In the genomic region with DNA sequence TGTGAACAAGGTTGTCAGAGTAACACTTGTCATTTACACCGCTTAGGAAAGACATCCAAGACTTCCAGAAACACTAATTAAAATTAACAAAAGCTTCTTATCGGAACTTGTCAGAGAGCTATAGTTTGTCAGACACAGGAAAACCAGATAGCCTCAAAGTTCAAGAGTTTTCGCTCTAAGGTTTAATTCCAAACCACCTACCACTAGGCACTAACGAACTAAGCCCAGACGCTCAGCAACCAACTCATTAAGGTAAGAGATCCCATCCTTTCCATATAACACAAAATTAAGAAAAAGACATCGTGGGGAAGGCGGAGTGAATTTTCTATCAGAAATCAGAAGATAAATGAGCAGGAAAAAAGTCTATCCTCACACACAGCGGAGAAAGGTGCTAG, we compare ENCODE assay signal across 8 cellular contexts. TPM values are rescaled to one million over a fixed set of nuclear protein-coding genes. Genes with fewer than 3 reads are reported as not detected.
DNase-seq lines count a peak whose midpoint lies in the region; ATAC-seq and TF ChIP-seq lines count a peak whose summit lies in the region.

No MANE protein-coding gene starts in this region.

- POLR2A ChIA-PET in naive thymus-derived CD8-positive, alpha-beta T cell (lab: Charles Lee), result no interaction called here

- no peaks in the 10 kb centered on the region for H4K20me1 ChIP-seq in GM23338 (replicated peaks; ENCODE audit: insufficient read depth)

- no peak for TF ChIP-seq CTCF in GM23338 (conservative IDR thresholded peaks at IDR 0.05; ENCODE audit: low read depth in 2 of 2)

- no peaks in the 10 kb centered on the region for H3K9me3 ChIP-seq in ectodermal cell (ENCODE audit: control insufficient read depth, low read length)

- no peaks in the 10 kb centered on the region for H3K9me3 Mint-ChIP-seq in GM23338
- no peaks in the 10 kb centered on the region for H3K9me3 Mint-ChIP-seq in naive thymus-derived CD8-positive, alpha-beta T cell

- no peaks in the 10 kb centered on the region for H3K36me3 ChIP-seq in GM23338 (ENCODE audit: insufficient read depth)
- no peaks in the 10 kb centered on the region for H3K36me3 ChIP-seq in ectodermal cell (ENCODE audit: control insufficient read depth, insufficient read depth, low read length)

- H3K27me3 ChIP-seq in GM23338 (ENCODE audit: insufficient read depth), result no peaks in the 10 kb centered on the region
- H3K27me3 ChIP-seq in ectodermal cell (ENCODE audit: control insufficient read depth, insufficient read depth, low read length, poor library complexity, severe bottlenecking), result no peaks in the 10 kb centered on the region

- no peaks in the 10 kb centered on the region for H3F3A ChIP-seq in GM23338 (replicated peaks; ENCODE audit: low read depth)

- H3K27ac Mint-ChIP-seq in GM23338, result peak overlapping the region; percentile 94
- peak overlapping the region; percentile 97 to 100 (median 99) for H3K27ac Mint-ChIP-seq in naive thymus-derived CD8-positive, alpha-beta T cell

- 0 out of 3 replicates have a peak, but pooled peaks cover 3% of the 10 kb centered on the region for H3K36me3 Mint-ChIP-seq in GM23338 (ENCODE audit: low read depth)
- H3K36me3 Mint-ChIP-seq in naive thymus-derived CD8-positive, alpha-beta T cell, result peaks cover 0 to 17% (median 11%) of the 10 kb centered on the region in 3 donors

- H3K4me1 ChIP-seq in GM23338 (ENCODE audit: insufficient read depth) (peaks cover 15% of the 10 kb centered on the region), ectodermal cell (ENCODE audit: control insufficient read depth, insufficient read depth, low read length) (peaks cover 8% of the 10 kb centered on the region)

- H3K4me2 ChIP-seq in GM23338, result peak overlapping the region; percentile 83

- peaks cover 11% of the 10 kb centered on the region; the same call in 2 of the 3 replicates for H3K4me1 Mint-ChIP-seq in GM23338
- H3K4me1 Mint-ChIP-seq in naive thymus-derived CD8-positive, alpha-beta T cell, result peaks cover 12 to 67% (median 48%) of the 10 kb centered on the region in 4 donors

- H3K4me3 ChIP-seq in GM23338, result peak overlapping the region; percentile 66
- peak overlapping the region; percentile 69 for H3K4me3 ChIP-seq in ectodermal cell (ENCODE audit: insufficient read depth, low read depth, low read length)

- 1 to 3% methylated on average over 7 to 8 of the region's 8 CpGs for WGBS in ectodermal cell, 2 experiments

- H2AFZ ChIP-seq in GM23338, result peak overlapping the region; percentile 66

- peaks cover 81% of the 10 kb centered on the region for H3K79me2 ChIP-seq in GM23338 (replicated peaks; ENCODE audit: insufficient read depth)

- H3K4me3 Mint-ChIP-seq in GM23338, result peak overlapping the region; percentile 97
- peak overlapping the region; percentile 95 to 99 (median 98) for H3K4me3 Mint-ChIP-seq in naive thymus-derived CD8-positive, alpha-beta T cell

- no peaks in the 10 kb centered on the region for H3K9me2 ChIP-seq in GM23338 (ENCODE audit: insufficient read depth)

- ATAC-seq in GM23338, result no peak
- peak; percentile 14 to 26 for ATAC-seq in naive thymus-derived CD8-positive, alpha-beta T cell

- DNase-seq in NCI-H345 (lab: John Stamatoyannopoulos, UW) (peak; percentile 17), NCI-H345 treated with DMSO at 0.1 percent for 48 hours (lab: John Stamatoyannopoulos, UW; ENCODE audit: unreplicated experiment) (no peak), GM23338 (ENCODE audit: low spot score) (no peak), NCI-H2171 treated with DMSO at 0.1 percent for 48 hours (lab: John Stamatoyannopoulos, UW) (peak; percentile 79), NCI-H2029 (lab: John Stamatoyannopoulos, UW) (no peak), NCI-H1694 (lab: John Stamatoyannopoulos, UW) (no peak)
- peak in 2 of 10 donors; percentile 9 to 41 for DNase-seq in naive thymus-derived CD8-positive, alpha-beta T cell

- H3K27ac ChIP-seq in GM23338 (ENCODE audit: low read depth), result peak overlapping the region; percentile 58; the same call in 1 of the 2 replicates
- no peak overlapping the region for H3K27ac ChIP-seq in ectodermal cell (ENCODE audit: insufficient read depth, low read depth, low read length, poor library complexity, severe bottlenecking)

- H3K27me3 Mint-ChIP-seq in GM23338 (ENCODE audit: insufficient read depth, low read depth, poor library complexity), result peaks cover 2% of the 10 kb centered on the region
- peaks cover 0 to 2% (median 0%) of the 10 kb centered on the region in 5 donors for H3K27me3 Mint-ChIP-seq in naive thymus-derived CD8-positive, alpha-beta T cell

TF ChIP-seq in GM23338, 12 proteins besides CTCF, POLR2A, EP300 and RAD21 (continues in another document):
- TF ChIP-seq JUNB (IDR thresholded peaks at IDR 0.05; ENCODE audit: unreplicated experiment), result no peak
- TF ChIP-seq EZH2 (IDR thresholded peaks at IDR 0.05; ENCODE audit: low read depth, unreplicated experiment), result no peak
- TF ChIP-seq, protein P1, sequence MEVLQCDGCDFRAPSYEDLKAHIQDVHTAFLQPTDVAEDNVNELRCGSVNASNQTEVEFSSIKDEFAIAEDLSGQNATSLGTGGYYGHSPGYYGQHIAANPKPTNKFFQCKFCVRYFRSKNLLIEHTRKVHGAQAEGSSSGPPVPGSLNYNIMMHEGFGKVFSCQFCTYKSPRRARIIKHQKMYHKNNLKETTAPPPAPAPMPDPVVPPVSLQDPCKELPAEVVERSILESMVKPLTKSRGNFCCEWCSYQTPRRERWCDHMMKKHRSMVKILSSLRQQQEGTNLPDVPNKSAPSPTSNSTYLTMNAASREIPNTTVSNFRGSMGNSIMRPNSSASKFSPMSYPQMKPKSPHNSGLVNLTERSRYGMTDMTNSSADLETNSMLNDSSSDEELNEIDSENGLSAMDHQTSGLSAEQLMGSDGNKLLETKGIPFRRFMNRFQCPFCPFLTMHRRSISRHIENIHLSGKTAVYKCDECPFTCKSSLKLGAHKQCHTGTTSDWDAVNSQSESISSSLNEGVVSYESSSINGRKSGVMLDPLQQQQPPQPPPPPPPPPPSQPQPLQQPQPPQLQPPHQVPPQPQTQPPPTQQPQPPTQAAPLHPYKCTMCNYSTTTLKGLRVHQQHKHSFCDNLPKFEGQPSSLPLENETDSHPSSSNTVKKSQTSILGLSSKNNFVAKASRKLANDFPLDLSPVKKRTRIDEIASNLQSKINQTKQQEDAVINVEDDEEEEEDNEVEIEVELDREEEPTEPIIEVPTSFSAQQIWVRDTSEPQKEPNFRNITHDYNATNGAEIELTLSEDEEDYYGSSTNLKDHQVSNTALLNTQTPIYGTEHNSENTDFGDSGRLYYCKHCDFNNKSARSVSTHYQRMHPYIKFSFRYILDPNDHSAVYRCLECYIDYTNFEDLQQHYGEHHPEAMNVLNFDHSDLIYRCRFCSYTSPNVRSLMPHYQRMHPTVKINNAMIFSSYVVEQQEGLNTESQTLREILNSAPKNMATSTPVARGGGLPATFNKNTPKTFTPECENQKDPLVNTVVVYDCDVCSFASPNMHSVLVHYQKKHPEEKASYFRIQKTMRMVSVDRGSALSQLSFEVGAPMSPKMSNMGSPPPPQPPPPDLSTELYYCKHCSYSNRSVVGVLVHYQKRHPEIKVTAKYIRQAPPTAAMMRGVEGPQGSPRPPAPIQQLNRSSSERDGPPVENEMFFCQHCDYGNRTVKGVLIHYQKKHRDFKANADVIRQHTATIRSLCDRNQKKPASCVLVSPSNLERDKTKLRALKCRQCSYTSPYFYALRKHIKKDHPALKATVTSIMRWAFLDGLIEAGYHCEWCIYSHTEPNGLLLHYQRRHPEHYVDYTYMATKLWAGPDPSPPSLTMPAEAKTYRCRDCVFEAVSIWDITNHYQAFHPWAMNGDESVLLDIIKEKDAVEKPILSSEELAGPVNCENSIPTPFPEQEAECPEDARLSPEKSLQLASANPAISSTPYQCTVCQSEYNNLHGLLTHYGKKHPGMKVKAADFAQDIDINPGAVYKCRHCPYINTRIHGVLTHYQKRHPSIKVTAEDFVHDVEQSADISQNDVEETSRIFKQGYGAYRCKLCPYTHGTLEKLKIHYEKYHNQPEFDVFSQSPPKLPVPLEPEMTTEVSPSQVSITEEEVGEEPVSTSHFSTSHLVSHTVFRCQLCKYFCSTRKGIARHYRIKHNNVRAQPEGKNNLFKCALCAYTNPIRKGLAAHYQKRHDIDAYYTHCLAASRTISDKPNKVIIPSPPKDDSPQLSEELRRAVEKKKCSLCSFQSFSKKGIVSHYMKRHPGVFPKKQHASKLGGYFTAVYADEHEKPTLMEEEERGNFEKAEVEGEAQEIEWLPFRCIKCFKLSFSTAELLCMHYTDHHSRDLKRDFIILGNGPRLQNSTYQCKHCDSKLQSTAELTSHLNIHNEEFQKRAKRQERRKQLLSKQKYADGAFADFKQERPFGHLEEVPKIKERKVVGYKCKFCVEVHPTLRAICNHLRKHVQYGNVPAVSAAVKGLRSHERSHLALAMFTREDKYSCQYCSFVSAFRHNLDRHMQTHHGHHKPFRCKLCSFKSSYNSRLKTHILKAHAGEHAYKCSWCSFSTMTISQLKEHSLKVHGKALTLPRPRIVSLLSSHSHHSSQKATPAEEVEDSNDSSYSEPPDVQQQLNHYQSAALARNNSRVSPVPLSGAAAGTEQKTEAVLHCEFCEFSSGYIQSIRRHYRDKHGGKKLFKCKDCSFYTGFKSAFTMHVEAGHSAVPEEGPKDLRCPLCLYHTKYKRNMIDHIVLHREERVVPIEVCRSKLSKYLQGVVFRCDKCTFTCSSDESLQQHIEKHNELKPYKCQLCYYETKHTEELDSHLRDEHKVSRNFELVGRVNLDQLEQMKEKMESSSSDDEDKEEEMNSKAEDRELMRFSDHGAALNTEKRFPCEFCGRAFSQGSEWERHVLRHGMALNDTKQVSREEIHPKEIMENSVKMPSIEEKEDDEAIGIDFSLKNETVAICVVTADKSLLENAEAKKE (CRISPR knock-in tag; IDR thresholded peaks at IDR 0.05), result no peak
- TF ChIP-seq STAT1 (IDR thresholded peaks at IDR 0.05; ENCODE audit: unreplicated experiment), result no peak

RNA-seq across cellular contexts. Expression of a gene that starts 0.4 kb away (rescaled TPM):
- 23.9 and 43.3 TPM in 2 replicates for total RNA-seq in GM23338 (2014; rRNA removed; shearing (Covaris generic))
- polyA plus RNA-seq in GM23338 (2016; fragmentation: Nextera tagmentation; extraction: Ambion mirVana), result 154 and 160 TPM in 2 replicates
- 53.9 TPM for polyA plus RNA-seq in ectodermal cell (2013, experiment 1 of 4)
- polyA plus RNA-seq in ectodermal cell (2013, experiment 2 of 4), result 60.5 TPM
- 65.2 TPM for polyA plus RNA-seq in ectodermal cell (2013, experiment 3 of 4)
- polyA plus RNA-seq in ectodermal cell (2013, experiment 4 of 4), result 67.5 TPM
- total RNA-seq in naive thymus-derived CD8-positive, alpha-beta T cell, result 10 to 100 TPM; 20.4 to 26.7 TPM
- polyA plus RNA-seq in naive thymus-derived CD8-positive, alpha-beta T cell, result 10 to 100 TPM; 61.7 to 81.4 (median 80.3) TPM

RNA-seq across cellular contexts. Expression of a gene that starts 0.6 kb away (rescaled TPM):
- total RNA-seq in GM23338 (2014; rRNA removed; shearing (Covaris generic)), result 37.1 and 38.3 TPM in 2 replicates
- 28.2 and 37.3 TPM in 2 replicates for polyA plus RNA-seq in GM23338 (2016; fragmentation: Nextera tagmentation; extraction: Ambion mirVana)
- 57.7 TPM for polyA plus RNA-seq in ectodermal cell (2013, experiment 1 of 4)
- polyA plus RNA-seq in ectodermal cell (2013, experiment 2 of 4), result 65.6 TPM
- polyA plus RNA-seq in ectodermal cell (2013, experiment 3 of 4), result 42.7 TPM
- polyA plus RNA-seq in ectodermal cell (2013, experiment 4 of 4), result 56.1 TPM
- total RNA-seq in naive thymus-derived CD8-positive, alpha-beta T cell, result 10 to 100 TPM; 23.0 to 23.8 TPM
- 10 to 100 TPM; 17.8 to 25.5 (median 22.2) TPM for polyA plus RNA-seq in naive thymus-derived CD8-positive, alpha-beta T cell

Comparison
In these comparisons a context has a peak if more than half of its experiments do, and no peak if none do; other contexts are left out.
1. DNase-seq: peak in NCI-H345 (single experiment) and NCI-H2171 treated with DMSO at 0.1 percent for 48 hours (single experiment); none in NCI-H345 treated with DMSO at 0.1 percent for 48 hours (single experiment), GM23338 (single experiment), NCI-H2029 (single experiment) and NCI-H1694 (single experiment).